In the genomic region with DNA sequence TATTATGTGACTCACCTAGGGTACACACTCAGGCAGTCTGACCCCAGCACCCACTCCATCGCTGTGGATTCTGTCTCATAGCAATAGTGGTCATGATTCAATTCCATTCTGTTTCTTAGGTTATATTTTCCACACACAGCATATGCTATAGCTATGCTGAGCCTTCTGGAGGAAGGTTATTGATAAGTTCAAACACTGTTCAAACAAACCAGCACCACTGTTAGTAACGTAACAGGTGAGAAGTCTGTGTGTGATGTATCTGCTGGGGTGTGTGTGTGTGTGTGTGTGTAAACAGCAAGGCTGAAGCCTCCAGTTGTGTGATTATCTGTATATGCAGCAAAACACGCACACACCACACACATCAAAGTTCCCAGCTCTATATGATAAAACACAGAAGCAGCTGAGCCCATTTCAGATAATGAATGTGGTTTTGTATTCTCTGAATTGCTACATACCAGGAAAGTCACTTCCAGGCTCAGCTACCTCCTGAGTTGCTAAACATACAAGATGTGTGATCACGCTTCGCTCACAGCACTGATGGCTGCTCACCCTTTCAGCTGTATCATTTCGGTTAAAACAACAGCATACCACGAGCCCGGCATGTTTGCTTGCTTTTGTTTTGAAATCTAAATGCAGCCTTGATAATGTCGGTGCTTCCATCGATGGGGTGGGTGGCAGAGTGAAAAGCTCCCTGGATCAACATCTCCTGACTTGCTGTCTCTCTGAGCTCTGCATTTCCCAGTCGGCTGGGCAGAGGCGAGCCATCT, we compare ENCODE assay signal across 8 cellular contexts. TPM values are rescaled to one million over a fixed set of nuclear protein-coding genes. Genes with fewer than 3 reads are reported as not detected.
DNase-seq lines count a peak whose midpoint lies in the region; ATAC-seq and TF ChIP-seq lines count a peak whose summit lies in the region.

No MANE protein-coding gene starts in this region.

- DNase-seq in NCI-H146 (lab: John Stamatoyannopoulos, UW) (peak; percentile 3), NCI-H146 treated with DMSO at 0.1 percent for 48 hours (lab: John Stamatoyannopoulos, UW; ENCODE audit: unreplicated experiment) (no peak), WTC11 (ENCODE audit: low spot score) (no peak), endodermal cell (peak; percentile 67), NCI-H2081 treated with DMSO at 0.1 percent for 48 hours (lab: John Stamatoyannopoulos, UW) (no peak), DMS 273 (lab: John Stamatoyannopoulos, UW; ENCODE audit: unreplicated experiment) (no peak)

- H3K9me3 Mint-ChIP-seq in WTC11, result no peaks in the 10 kb centered on the region
- H3K9me3 Mint-ChIP-seq in endodermal cell, result no peaks in the 10 kb centered on the region
- no peaks in the 10 kb centered on the region for H3K9me3 Mint-ChIP-seq in stimulated activated memory B cell treated with anti-CD40 and anti-IgM and Interleukin-4, amounts not matched to agents 10 μg/mL and 1 μg/mL and 100 μg/mL, for 72 hours

- H3K27me3 ChIP-seq in endodermal cell (ENCODE audit: control insufficient read depth, insufficient read depth, low read length, poor library complexity, severe bottlenecking), result no peaks in the 10 kb centered on the region

- no peak for TF ChIP-seq CTCF in WTC11 (IDR thresholded peaks at IDR 0.05)
- no peak for TF ChIP-seq CTCF in endodermal cell (conservative IDR thresholded peaks at IDR 0.05)

- H3K4me1 Mint-ChIP-seq in WTC11 (peaks cover 14% of the 10 kb centered on the region), endodermal cell (peaks cover 32% of the 10 kb centered on the region)
- peaks cover 58% of the 10 kb centered on the region for H3K4me1 Mint-ChIP-seq in stimulated activated memory B cell treated with anti-CD40 and anti-IgM and Interleukin-4, amounts not matched to agents 10 μg/mL and 1 μg/mL and 100 μg/mL, for 72 hours

- H3K27ac Mint-ChIP-seq in WTC11 (no peak overlapping the region), endodermal cell (peak overlapping the region; percentile 81)
- H3K27ac Mint-ChIP-seq in stimulated activated memory B cell treated with anti-CD40 and anti-IgM and Interleukin-4, amounts not matched to agents 10 μg/mL and 1 μg/mL and 100 μg/mL, for 72 hours, result peak overlapping the region; percentile 68

- H3K9ac ChIP-seq in endodermal cell (ENCODE audit: extremely low read depth, low read length, poor library complexity, severe bottlenecking), result peak overlapping the region; percentile 33

- H3K9me3 ChIP-seq in endodermal cell (ENCODE audit: control insufficient read depth, low read length), result no peaks in the 10 kb centered on the region

- peak overlapping the region; percentile 10 for H3K4me3 ChIP-seq in endodermal cell (ENCODE audit: low read length)

- WGBS in endodermal cell (ENCODE audit: insufficient coverage in 1 of 2, insufficient read length in 1 of 2), 2 experiments, result 58 to 73% methylated on average over 9 to 11 of the region's 12 CpGs

- H3K4me1 ChIP-seq in endodermal cell (ENCODE audit: control insufficient read depth, insufficient read depth, low read length), result peaks cover 23% of the 10 kb centered on the region

- H3K36me3 ChIP-seq in endodermal cell (ENCODE audit: control insufficient read depth, insufficient read depth, low read length), result no peaks in the 10 kb centered on the region

- H3K36me3 Mint-ChIP-seq in WTC11 (no peaks in the 10 kb centered on the region), endodermal cell (ENCODE audit: low read depth) (no peaks in the 10 kb centered on the region)
- no peaks in the 10 kb centered on the region for H3K36me3 Mint-ChIP-seq in stimulated activated memory B cell treated with anti-CD40 and anti-IgM and Interleukin-4, amounts not matched to agents 10 μg/mL and 1 μg/mL and 100 μg/mL, for 72 hours

- CTCF ChIA-PET in WTC11 (lab: Charles Lee), result interaction anchor here (0.6 to 2.9 kb wide), 5 partner anchors 11 to 96 kb away, joined by 3 to 10 read pairs (median 3); no protein-coding TSS in a partner anchor

- POLR2A ChIA-PET in WTC11 (lab: Charles Lee), result no interaction called here

- H3K27me3 Mint-ChIP-seq in WTC11 (ENCODE audit: low read depth) (peaks cover 10% of the 10 kb centered on the region), endodermal cell (ENCODE audit: insufficient read depth) (peaks cover 14% of the 10 kb centered on the region)
- H3K27me3 Mint-ChIP-seq in stimulated activated memory B cell treated with anti-CD40 and anti-IgM and Interleukin-4, amounts not matched to agents 10 μg/mL and 1 μg/mL and 100 μg/mL, for 72 hours, result no peaks in the 10 kb centered on the region

- H3K4me3 Mint-ChIP-seq in WTC11 (no peak overlapping the region), endodermal cell (no peak overlapping the region)
- H3K4me3 Mint-ChIP-seq in stimulated activated memory B cell treated with anti-CD40 and anti-IgM and Interleukin-4, amounts not matched to agents 10 μg/mL and 1 μg/mL and 100 μg/mL, for 72 hours, result no peak overlapping the region

- no peak overlapping the region for H3K27ac ChIP-seq in endodermal cell (ENCODE audit: low read depth, low read length)

- no peak for ATAC-seq in WTC11
- ATAC-seq in stimulated activated memory B cell treated with anti-CD40 and anti-IgM and Interleukin-4, amounts not matched to agents 10 μg/mL and 1 μg/mL and 100 μg/mL, for 72 hours, result no peak
- ATAC-seq in HG02938 (IDR thresholded peaks at IDR 0.05; ENCODE audit: unreplicated experiment), result no peak

TF ChIP-seq in WTC11, 78 proteins besides CTCF, POLR2A, EP300 and RAD21:
- no peak for TF ChIP-seq GTF2I (CRISPR knock-in tag; conservative IDR thresholded peaks at IDR 0.05)
- TF ChIP-seq SMAD4 (CRISPR knock-in tag; IDR thresholded peaks at IDR 0.05), result no peak
- peak; percentile 81 for TF ChIP-seq GABPB1 (CRISPR knock-in tag; IDR thresholded peaks at IDR 0.05)
- no peak for TF ChIP-seq SP1 (CRISPR knock-in tag; conservative IDR thresholded peaks at IDR 0.05)

RNA-seq across cellular contexts. Expression of a gene that starts 6.8 kb away (rescaled TPM):
- total RNA-seq in WTC11 (2021), result 0.21 to 0.34 TPM (median 0.24 TPM) in 3 replicates
- total RNA-seq in endodermal cell, result 1 to 10 TPM; 1.0 to 5.2 TPM
- polyA plus RNA-seq in endodermal cell (2013, experiment 1 of 2), result 0.61 TPM
- 0.87 TPM for polyA plus RNA-seq in endodermal cell (2013, experiment 2 of 2)

RNA-seq across cellular contexts. Expression of a gene that starts 11.6 kb away (rescaled TPM):
- total RNA-seq in WTC11 (2021) (72.8 to 78.3 TPM (median 76.2 TPM) in 3 replicates), endodermal cell (10 to 100 TPM; 62.4 to 63.4 TPM)
- 73.3 TPM for polyA plus RNA-seq in endodermal cell (2013, experiment 1 of 2)
- polyA plus RNA-seq in endodermal cell (2013, experiment 2 of 2), result 69.6 TPM

Comparison
In these comparisons a context has a peak if more than half of its experiments do, and no peak if none do; other contexts are left out.
1. DNase-seq: peak in NCI-H146 (single experiment) and endodermal cell (single experiment); none in NCI-H146 treated with DMSO at 0.1 percent for 48 hours (single experiment), WTC11 (single experiment), NCI-H2081 treated with DMSO at 0.1 percent for 48 hours (single experiment) and DMS 273 (single experiment).